In the genomic region with DNA sequence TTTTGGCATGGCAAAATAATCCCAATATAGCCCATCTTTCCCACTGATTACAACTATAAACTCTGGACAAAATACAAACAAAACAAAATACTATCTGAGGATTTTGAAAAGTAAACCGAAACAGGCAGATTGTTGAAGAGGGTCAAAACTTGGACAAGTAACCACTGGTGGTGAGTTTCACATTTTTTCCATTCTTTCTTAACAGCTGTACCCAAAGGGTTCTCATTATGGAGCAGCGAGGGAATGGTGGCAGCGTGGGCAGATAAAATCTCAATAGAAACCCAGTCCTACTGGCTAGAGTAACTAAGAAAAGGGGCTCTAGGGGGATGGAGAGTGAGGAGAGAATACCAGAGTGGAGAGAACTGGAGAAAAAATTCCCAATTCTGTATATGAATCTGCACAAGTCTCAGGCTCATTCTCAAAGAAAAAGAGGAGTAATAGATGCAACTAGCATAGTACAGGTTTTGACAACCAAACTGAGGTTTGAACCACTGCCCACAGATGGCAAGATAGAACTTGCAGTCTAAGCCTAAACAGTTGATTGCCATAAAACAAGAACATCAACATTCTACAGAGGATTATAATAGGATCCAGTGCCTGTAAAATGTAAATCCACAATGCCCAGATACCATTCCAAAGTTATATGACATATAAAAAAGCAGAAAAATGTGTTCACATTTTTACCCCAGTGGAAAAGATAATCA, we compare ENCODE assay signal across 16 cellular contexts.
"Had no signal": no experiment of that assay in that cellular context is flagged by ENCODE, and none has a peak within 500 bp of the region (broad histone marks: within the 10 kb centered on the region; RNA-seq: fewer than 3 reads in every experiment).

No MANE protein-coding gene starts in this region.

- ATAC-seq: activated CD8-positive, alpha-beta T cell treated with anti-CD3 and anti-CD28 coated beads, Interleukin-2, amount 10 ng/mL, durations not matched to agents 7 days and 5 days; stimulated activated naive B cell treated with anti-CD40 and anti-IgM and Interleukin-4, amounts not matched to agents 10 μg/mL and 1 μg/mL and 100 μg/mL, for 72 hours; T-cell had no signal

- H3K4me1 Mint-ChIP-seq: activated naive CD8-positive, alpha-beta T cell treated with anti-CD3 and anti-CD28 coated beads for 36 hours had no signal

- H3K9me3 Mint-ChIP-seq: immature natural killer cell had no signal

- DNase-seq: activated CD8-positive, alpha-beta memory T cell treated with anti-CD3 and anti-CD28 coated beads, Interleukin-2, amount 50 U/mL, for 4 hours; activated CD8-positive, alpha-beta T cell treated with anti-CD3 and anti-CD28 coated beads, Interleukin-2, amount 10 ng/mL, durations not matched to agents 7 days and 5 days; activated gamma-delta T cell treated with Interleukin-2 at 50 U/mL for 16 hours; activated naive CD8-positive, alpha-beta T cell treated with anti-CD3 and anti-CD28 coated beads for 36 hours; activated T-cell treated with anti-CD3 and anti-CD28 coated beads, Interleukin-2, amount 50 U/mL, for 48 hours; caudate nucleus; head of caudate nucleus; stimulated activated CD4-positive, alpha-beta T cell treated with anti-CD3 and anti-CD28 coated beads, Interleukin-2, amount 100 ng/mL, for 48 hours; stimulated activated naive B cell treated with anti-CD40 and anti-IgM and Interleukin-4, amounts not matched to agents 10 μg/mL and 1 μg/mL and 100 μg/mL, for 72 hours; T-cell; tibial artery; uterus had no signal

- H3K9me3 ChIP-seq: uterus had no signal

- H3K4me3 ChIP-seq: coronary artery, SK-N-MC, tibial artery, uterus had no signal

- H3K27me3 ChIP-seq: tibial artery, uterus had no signal

- H3K9ac ChIP-seq: parathyroid adenoma had no signal

- H3K36me3 ChIP-seq: tibial artery, uterus had no signal

- H3K27ac ChIP-seq: coronary artery, parathyroid adenoma, SK-N-MC, tibial artery, uterus had no signal

- H3K36me3 Mint-ChIP-seq: activated naive CD8-positive, alpha-beta T cell treated with anti-CD3 and anti-CD28 coated beads for 36 hours had no signal

- H2AFZ ChIP-seq: parathyroid adenoma had no signal

- H3K4me1 ChIP-seq: parathyroid adenoma, tibial artery, uterus had no signal

- H3K79me2 ChIP-seq: parathyroid adenoma had no signal

- H3K4me3 Mint-ChIP-seq: activated CD8-positive, alpha-beta T cell treated with anti-CD3 and anti-CD28 coated beads, Interleukin-2, amount 10 ng/mL, durations not matched to agents 7 days and 5 days; activated naive CD8-positive, alpha-beta T cell treated with anti-CD3 and anti-CD28 coated beads for 36 hours; stimulated activated naive B cell treated with anti-CD40 and anti-IgM and Interleukin-4, amounts not matched to agents 10 μg/mL and 1 μg/mL and 100 μg/mL, for 72 hours; T-cell had no signal

- H3K27ac Mint-ChIP-seq: activated CD8-positive, alpha-beta T cell treated with anti-CD3 and anti-CD28 coated beads, Interleukin-2, amount 10 ng/mL, durations not matched to agents 7 days and 5 days; activated naive CD8-positive, alpha-beta T cell treated with anti-CD3 and anti-CD28 coated beads for 36 hours; immature natural killer cell; stimulated activated naive B cell treated with anti-CD40 and anti-IgM and Interleukin-4, amounts not matched to agents 10 μg/mL and 1 μg/mL and 100 μg/mL, for 72 hours; T-cell had no signal
